8 cellular contexts compared by ENCODE assay signal in the genomic region with DNA sequence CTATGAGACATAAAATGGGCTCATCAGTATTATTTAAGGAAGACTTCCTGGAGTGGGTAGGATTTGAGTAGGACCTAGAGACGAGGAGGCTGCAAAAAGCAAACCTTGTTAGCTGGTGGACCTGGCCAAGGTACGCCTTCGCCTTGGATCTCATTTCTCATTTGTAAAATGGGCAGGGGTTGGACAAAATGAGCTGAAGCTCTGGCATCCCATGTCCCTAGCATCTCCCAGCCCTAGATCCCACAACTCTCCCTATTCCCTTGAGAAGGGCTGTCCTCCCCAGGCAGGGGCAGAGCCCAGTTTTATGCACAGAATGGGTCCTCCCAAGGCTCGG. TPM values are rescaled to one million over a fixed set of nuclear protein-coding genes. Genes with fewer than 3 reads are reported as not detected.
DNase-seq lines count a peak whose midpoint lies in the region; ATAC-seq, FAIRE-seq and TF ChIP-seq lines count a peak whose summit lies in the region.

No MANE protein-coding gene starts in this region.

- H3K4me3 ChIP-seq in AG10803 (ENCODE audit: low read length) (0 out of 2 replicates have a peak overlapping the region, but pooled peaks have one; percentile 22), bronchial epithelial cell (ENCODE audit: low read depth, low read length) (peak overlapping the region; percentile 51)

- peaks cover 4% of the 10 kb centered on the region for H3K36me3 Mint-ChIP-seq in IgD-negative memory B cell
- H3K36me3 Mint-ChIP-seq in nephron (ENCODE audit: low read depth): no peaks in the 10 kb centered on the region

- no peak for FAIRE-seq in bronchial epithelial cell (lab: Jason Lieb, UNC)

- no peak for TF ChIP-seq CTCF in AG10803 (conservative IDR thresholded peaks at IDR 0.05; ENCODE audit: low read length)
- TF ChIP-seq CTCF in bronchial epithelial cell (IDR thresholded peaks at IDR 0.05; ENCODE audit: insufficient read depth, low read length, severe bottlenecking): no peak
- TF ChIP-seq CTCF in nephron (IDR thresholded peaks at IDR 0.05; ENCODE audit: unreplicated experiment in 3 of 3): no peak

- DNase-seq in AG10803 (ENCODE audit: low read depth) (no peak), bronchial epithelial cell (ENCODE audit: low read depth) (no peak), NCI-H2171 treated with DMSO at 0.1 percent for 48 hours (lab: John Stamatoyannopoulos, UW) (no peak)

- no peak for ATAC-seq in HG02588 (IDR thresholded peaks at IDR 0.05; ENCODE audit: unreplicated experiment)
- no peak for ATAC-seq in GM21576 (IDR thresholded peaks at IDR 0.05; ENCODE audit: unreplicated experiment)
- ATAC-seq in GM18867 (IDR thresholded peaks at IDR 0.05; ENCODE audit: unreplicated experiment): no peak

- H3K4me1 Mint-ChIP-seq in IgD-negative memory B cell (peaks cover 12 to 16% (median 13%) of the 10 kb centered on the region in 3 donors), nephron (peaks cover 18% of the 10 kb centered on the region)

- no peaks in the 10 kb centered on the region for H3K27me3 ChIP-seq in bronchial epithelial cell (ENCODE audit: control insufficient read depth, insufficient read depth, low read length)

- H3K27me3 Mint-ChIP-seq in IgD-negative memory B cell (peaks cover under 1% of the 10 kb centered on the region), nephron (ENCODE audit: low read depth) (peaks cover 22% of the 10 kb centered on the region)

- H3K9me3 Mint-ChIP-seq in IgD-negative memory B cell (peaks cover 0 to 1% (median 0%) of the 10 kb centered on the region in 3 donors), nephron (no peaks in the 10 kb centered on the region)

- peaks cover 2% of the 10 kb centered on the region for H3K36me3 ChIP-seq in bronchial epithelial cell (ENCODE audit: control insufficient read depth, insufficient read depth, low read length)

- peak overlapping the region; percentile 67 to 89 (median 78) for H3K4me3 Mint-ChIP-seq in IgD-negative memory B cell
- H3K4me3 Mint-ChIP-seq in nephron: peak overlapping the region; percentile 65 to 80 (median 78)

- H3K27ac Mint-ChIP-seq in IgD-negative memory B cell (peak overlapping the region in 2 of 3 donors; percentile 9 to 27), nephron (peak overlapping the region; percentile 20 to 89 (median 29))

RNA-seq across cellular contexts. Expression of gene SPATA20, which starts 0.3 kb away (rescaled TPM):
- 12.8 TPM for polyA plus RNA-seq in IgD-negative memory B cell
- total RNA-seq in bronchial epithelial cell: 18.6 and 25.0 TPM in 2 replicates

RNA-seq across cellular contexts. Expression of gene CACNA1G, which starts 13.8 kb away (rescaled TPM):
- not detected for polyA plus RNA-seq in IgD-negative memory B cell
- total RNA-seq in bronchial epithelial cell: not detected in 2 replicates

RNA-seq across cellular contexts. Expression of gene EPN3, which starts 14.1 kb away (rescaled TPM):
- not detected for polyA plus RNA-seq in IgD-negative memory B cell
- total RNA-seq in bronchial epithelial cell: 2.9 and 10.9 TPM in 2 replicates

RNA-seq across cellular contexts. Expression of gene MYCBPAP, which starts 38.4 kb away (rescaled TPM):
- 1.3 TPM for polyA plus RNA-seq in IgD-negative memory B cell
- 0.13 and 0.26 TPM in 2 replicates for total RNA-seq in bronchial epithelial cell
